ENCODE assay signal across 8 cellular contexts in the genomic region with DNA sequence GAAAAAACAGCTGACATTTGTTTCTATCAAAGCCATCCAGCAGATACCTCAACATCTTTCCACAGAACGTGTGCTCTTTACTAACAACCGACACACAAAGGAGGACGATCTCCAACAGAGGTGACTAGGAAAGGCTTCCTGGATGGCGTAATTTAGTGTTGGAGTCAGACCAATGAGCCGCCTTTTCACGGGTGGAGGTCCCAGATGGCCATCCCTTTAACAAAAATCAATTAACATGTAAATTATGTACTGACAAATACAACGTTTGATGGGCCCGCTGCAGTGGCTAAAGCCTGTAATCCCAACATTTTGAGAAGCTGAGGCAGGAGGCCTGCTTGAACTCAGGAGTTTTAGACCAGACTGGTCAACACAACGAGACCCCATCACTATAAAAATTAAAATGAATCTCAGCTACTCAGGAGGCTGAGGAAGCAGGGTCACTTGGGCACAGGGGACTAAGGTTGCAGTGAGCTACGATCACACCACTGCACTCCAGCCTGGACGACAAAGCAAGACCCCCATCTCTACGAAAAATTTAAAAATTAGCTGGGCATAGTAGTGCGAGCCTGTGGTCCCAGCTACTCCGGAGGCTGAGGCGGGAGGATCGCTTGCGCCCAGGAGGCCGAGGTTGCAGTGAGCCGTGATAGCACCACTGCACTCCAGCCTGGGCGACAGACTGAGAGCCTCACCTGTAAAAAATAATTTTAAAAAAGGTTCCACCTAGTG. TPM values are rescaled to one million over a fixed set of nuclear protein-coding genes. Genes with fewer than 3 reads are reported as not detected.
DNase-seq lines count a peak whose midpoint lies in the region; ATAC-seq, FAIRE-seq and TF ChIP-seq lines count a peak whose summit lies in the region.

No MANE protein-coding gene starts in this region.

- H3K27ac Mint-ChIP-seq in activated naive CD8-positive, alpha-beta T cell treated with anti-CD3 and anti-CD28 coated beads for 36 hours: peak overlapping the region; percentile 90

- peak overlapping the region; percentile 86 for H3K4me3 Mint-ChIP-seq in activated naive CD8-positive, alpha-beta T cell treated with anti-CD3 and anti-CD28 coated beads for 36 hours

- ATAC-seq in thoracic aorta (ENCODE audit: insufficient number of reproducible peaks, low FRiP score, low read depth): no peak

- H3K27ac ChIP-seq in kidney (ENCODE audit: low read depth in 2 of 2, low read length in 2 of 2) (peak overlapping the region; percentile 93 to 96), thoracic aorta (peak overlapping the region; percentile 98 to 99)

- DNase-seq in activated T-cell treated with anti-CD3 and anti-CD28 coated beads, Interleukin-2, amount 50 U/mL, for 1 hour: peak; percentile 24
- DNase-seq in activated T-cell treated with anti-CD3 and anti-CD28 coated beads for 4 hours (no peak), kidney (no peak), thoracic aorta (ENCODE audit: low spot score) (no peak), GM12892 (ENCODE audit: insufficient read length) (no peak), COR-L47 (lab: John Stamatoyannopoulos, UW) (no peak)
- no peak for DNase-seq in activated naive CD8-positive, alpha-beta T cell treated with anti-CD3 and anti-CD28 coated beads for 36 hours
- no peak for DNase-seq in stimulated activated naive CD4-positive, alpha-beta T cell (lab: John Stamatoyannopoulos, UW)

- TF ChIP-seq CTCF in kidney (IDR thresholded peaks at IDR 0.05; ENCODE audit: borderline replicate concordance, extremely low read depth, insufficient read depth) (no peak), thoracic aorta (IDR thresholded peaks at IDR 0.05) (no peak)

- peak overlapping the region; percentile 73 to 82 for H3K4me3 ChIP-seq in kidney (ENCODE audit: low read length in 2 of 2)
- H3K4me3 ChIP-seq in thoracic aorta: peak overlapping the region; percentile 93

- peaks cover 3 to 5% of the 10 kb centered on the region in 2 donors for H3K4me1 ChIP-seq in kidney (ENCODE audit: control insufficient read depth in 1 of 2, insufficient read depth in 1 of 2, low read depth in 1 of 2, low read length in 2 of 2)
- H3K4me1 ChIP-seq in thoracic aorta (ENCODE audit: control insufficient read depth in 1 of 2, low read depth in 2 of 2): peaks cover 10 to 21% of the 10 kb centered on the region in 2 donors

- peak overlapping the region; percentile 85 to 94 for H3K9ac ChIP-seq in kidney (ENCODE audit: low read length in 2 of 2)

- intact Hi-C loops in kidney (cut with DNase I): no loop called here

- H3K9me3 ChIP-seq in kidney (ENCODE audit: control insufficient read depth in 1 of 2, low read length in 2 of 2): no peaks in the 10 kb centered on the region
- no peaks in the 10 kb centered on the region for H3K9me3 ChIP-seq in thoracic aorta

- no peaks in the 10 kb centered on the region for H3K27me3 ChIP-seq in thoracic aorta (replicated peaks; ENCODE audit: insufficient read depth)

- no peaks in the 10 kb centered on the region for H3K9me3 Mint-ChIP-seq in activated naive CD8-positive, alpha-beta T cell treated with anti-CD3 and anti-CD28 coated beads for 36 hours

- H3K4me1 Mint-ChIP-seq in activated naive CD8-positive, alpha-beta T cell treated with anti-CD3 and anti-CD28 coated beads for 36 hours: peaks cover 24% of the 10 kb centered on the region

- H3K36me3 Mint-ChIP-seq in activated naive CD8-positive, alpha-beta T cell treated with anti-CD3 and anti-CD28 coated beads for 36 hours: peaks cover 9% of the 10 kb centered on the region

- TF ChIP-seq POLR2A in GM12892 (IDR thresholded peaks at IDR 0.05; ENCODE audit: low read depth, low read length): no peak

- H3K36me3 ChIP-seq in kidney (ENCODE audit: control insufficient read depth in 1 of 2, insufficient read depth in 2 of 2, low read length in 2 of 2) (no peaks in the 10 kb centered on the region), thoracic aorta (no peaks in the 10 kb centered on the region)

- FAIRE-seq in kidney (lab: Jason Lieb, UNC) (no peak), GM12892 (lab: Jason Lieb, UNC) (no peak)

- H3K27me3 Mint-ChIP-seq in activated naive CD8-positive, alpha-beta T cell treated with anti-CD3 and anti-CD28 coated beads for 36 hours: no peaks in the 10 kb centered on the region

RNA-seq across cellular contexts. Expression of a gene that starts 1.2 kb away (rescaled TPM):
- total RNA-seq in activated naive CD8-positive, alpha-beta T cell treated with anti-CD3 and anti-CD28 coated beads for 36 hours: 10 to 100 TPM; 16.4 to 18.0 TPM
- total RNA-seq in kidney (36.7 TPM), thoracic aorta (10 to 100 TPM; 22.1 to 32.9 TPM)
- polyA plus RNA-seq in kidney (ENCODE audit: insufficient read depth, low read depth, low replicate concordance): 4.7 TPM
- polyA plus RNA-seq in GM12892 (2012; ENCODE audit: missing spikeins): 8.8 TPM

RNA-seq across cellular contexts. Expression of a gene that starts 59.0 kb away (rescaled TPM):
- 10 to 100 TPM; 28.6 to 29.3 TPM for total RNA-seq in activated naive CD8-positive, alpha-beta T cell treated with anti-CD3 and anti-CD28 coated beads for 36 hours
- total RNA-seq in kidney (23.5 TPM), thoracic aorta (10 to 100 TPM; 22.6 to 34.6 TPM)
- 3.4 TPM for polyA plus RNA-seq in kidney (ENCODE audit: insufficient read depth, low read depth, low replicate concordance)
- polyA plus RNA-seq in GM12892 (2012; ENCODE audit: missing spikeins): 10.9 TPM
